Comparison of ENCODE assay signal across 8 cellular contexts in the genomic region with DNA sequence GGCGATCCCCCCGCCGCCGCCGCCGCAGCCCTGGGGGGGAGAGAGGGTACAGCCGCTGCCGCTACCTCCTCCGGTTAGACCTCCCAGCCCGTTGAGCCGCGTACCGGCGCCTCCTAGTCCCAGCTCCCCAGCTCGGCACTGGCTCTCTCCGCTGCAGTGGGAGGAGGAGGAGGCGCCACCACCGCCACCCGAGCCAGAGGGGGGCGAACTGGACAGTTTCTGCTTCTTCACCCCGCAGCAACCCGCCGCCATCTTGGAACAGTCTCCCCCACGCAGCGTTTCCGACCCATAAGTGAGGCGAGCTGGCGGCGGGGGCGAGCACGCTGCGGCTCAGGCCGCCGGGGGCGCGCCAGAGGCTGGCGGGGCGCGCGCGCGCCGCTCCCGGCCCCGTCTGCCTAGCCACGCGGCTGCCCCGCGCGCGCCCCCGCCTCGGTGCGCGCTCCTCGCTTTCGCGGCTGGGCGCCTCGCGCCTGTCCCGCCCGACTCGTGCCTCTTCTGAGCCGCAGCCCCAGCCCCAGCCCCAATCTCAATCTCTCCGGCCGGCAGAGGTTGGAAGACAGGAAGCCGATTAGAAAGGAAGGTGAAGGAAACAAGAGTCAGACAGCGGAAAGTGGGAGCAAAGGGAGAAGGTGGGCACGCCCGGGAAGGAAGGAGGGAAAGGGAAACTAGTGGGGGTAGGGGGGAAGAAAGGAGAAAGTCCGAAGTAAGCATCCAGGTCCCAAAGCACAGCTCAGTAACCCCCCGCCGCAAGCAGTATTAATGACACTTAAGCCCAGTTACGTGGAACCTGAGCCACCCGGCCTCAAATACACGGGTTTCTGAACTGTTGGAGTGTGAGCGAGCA. TPM values are rescaled to one million over a fixed set of nuclear protein-coding genes. Genes with fewer than 3 reads are reported as not detected.
DNase-seq lines count a peak whose midpoint lies in the region; ATAC-seq and TF ChIP-seq lines count a peak whose summit lies in the region.

A gene (minus strand): TSS at position 266 of the 844 bp plus-strand sequence. CDS start 14 bp downstream, at position 252.

- peak; percentile 77 for DNase-seq in CD14-positive monocyte (ENCODE audit: low spot score)
- peak; percentile 58 for DNase-seq in NCI-H748 treated with DMSO at 0.1 percent for 48 hours (lab: John Stamatoyannopoulos, UW)
- DNase-seq in activated CD4-positive, alpha-beta memory T cell treated with anti-CD3 and anti-CD28 coated beads for 36 hours: peak; percentile 84
- DNase-seq in lung (ENCODE audit: low spot score): peak; percentile 74
- peak; percentile 33 to 64 (median 60) for DNase-seq in stimulated activated CD4-positive, alpha-beta T cell treated with anti-CD3 and anti-CD28 coated beads, TNF-alpha, amount 100 ng/mL, for 1 hour (ENCODE audit: low read depth in 3 of 3, low spot score in 1 of 3)

- intact Hi-C loops in CD14-positive monocyte (cut with micrococcal nuclease): no loop called here
- intact Hi-C loops in activated CD4-positive, alpha-beta memory T cell treated with anti-CD3 and anti-CD28 coated beads for 36 hours (cut with micrococcal nuclease): loop anchor here (2.0 to 5.0 kb wide), 3 partner anchors 91 to 316 kb away; a partner anchor contains a TSS

- ATAC-seq in GM19397 (IDR thresholded peaks at IDR 0.05; ENCODE audit: unreplicated experiment): peak; percentile 84
- peak; percentile 52 for ATAC-seq in HG03558 (IDR thresholded peaks at IDR 0.05; ENCODE audit: extremely low read depth, unreplicated experiment)
- ATAC-seq in lung (ENCODE audit: insufficient read depth, low FRiP score): peak; percentile 88

- TF ChIP-seq CTCF in CD14-positive monocyte (IDR thresholded peaks at IDR 0.05): no peak
- TF ChIP-seq CTCF in lung (IDR thresholded peaks at IDR 0.05; ENCODE audit: control extremely low read depth, extremely low read depth): no peak

- CTCF ChIA-PET in activated CD4-positive, alpha-beta memory T cell treated with anti-CD3 and anti-CD28 coated beads for 36 hours (lab: Charles Lee): interaction anchor here (0.6 to 1.9 kb wide), 9 partner anchors 31 to 171 kb away, joined by 3 to 7 read pairs (median 3); no protein-coding TSS in a partner anchor

- H3K9me3 ChIP-seq in duodenal mucosa (ENCODE audit: control insufficient read depth in 1 of 2, low read length in 2 of 2): no peaks in the 10 kb centered on the region
- peaks cover 0 to 3% of the 10 kb centered on the region in 2 donors for H3K9me3 ChIP-seq in lung (ENCODE audit: control insufficient read depth in 2 of 2, insufficient read depth in 1 of 2, low read length in 1 of 2)

- no peaks in the 10 kb centered on the region for H3K36me3 Mint-ChIP-seq in CD14-positive monocyte
- no peaks in the 10 kb centered on the region for H3K36me3 Mint-ChIP-seq in activated CD4-positive, alpha-beta memory T cell treated with anti-CD3 and anti-CD28 coated beads for 36 hours

- POLR2A ChIA-PET in activated CD4-positive, alpha-beta memory T cell treated with anti-CD3 and anti-CD28 coated beads for 36 hours (lab: Charles Lee): interaction anchor here (1.0 kb wide), 1 partner anchor 93 kb away, joined by 3 read pairs; no protein-coding TSS in a partner anchor

- H3K4me3 Mint-ChIP-seq in CD14-positive monocyte: peak within 1 kb of the TSS; percentile 92 to 96
- H3K4me3 Mint-ChIP-seq in activated CD4-positive, alpha-beta memory T cell treated with anti-CD3 and anti-CD28 coated beads for 36 hours: peak within 1 kb of the TSS; percentile 93

- H3K27ac Mint-ChIP-seq in CD14-positive monocyte: peak within 1 kb of the TSS; percentile 59 to 92 (median 85)
- H3K27ac Mint-ChIP-seq in activated CD4-positive, alpha-beta memory T cell treated with anti-CD3 and anti-CD28 coated beads for 36 hours: peak within 1 kb of the TSS; percentile 95

- H3K4me1 Mint-ChIP-seq in CD14-positive monocyte: peaks cover 24% of the 10 kb centered on the region
- H3K4me1 Mint-ChIP-seq in activated CD4-positive, alpha-beta memory T cell treated with anti-CD3 and anti-CD28 coated beads for 36 hours (ENCODE audit: low read depth): peaks cover 27% of the 10 kb centered on the region

- H3K27me3 ChIP-seq in duodenal mucosa (ENCODE audit: control insufficient read depth in 1 of 2, insufficient read depth in 2 of 2, low read length in 2 of 2) (no peaks in the 10 kb centered on the region), lung (ENCODE audit: control insufficient read depth, insufficient read depth) (no peaks in the 10 kb centered on the region)

- peaks cover 0 to 9% (median 1%) of the 10 kb centered on the region in 3 donors for H3K27me3 Mint-ChIP-seq in CD14-positive monocyte (ENCODE audit: low read depth in 3 of 3)
- H3K27me3 Mint-ChIP-seq in activated CD4-positive, alpha-beta memory T cell treated with anti-CD3 and anti-CD28 coated beads for 36 hours: no peaks in the 10 kb centered on the region

- H3K4me1 ChIP-seq in duodenal mucosa (ENCODE audit: control insufficient read depth in 1 of 2, insufficient read depth in 2 of 2, low read length in 2 of 2) (no peaks in the 10 kb centered on the region), lung (ENCODE audit: control insufficient read depth in 2 of 2, insufficient read depth in 2 of 2, low read length in 2 of 2) (no peaks in the 10 kb centered on the region)

- H3K27ac ChIP-seq in duodenal mucosa (ENCODE audit: low read depth, low read length) (peak within 1 kb of the TSS; percentile 66), lung (ENCODE audit: low read depth in 1 of 2, low read length in 1 of 2) (peak within 1 kb of the TSS; percentile 83 to 94)

- peak within 1 kb of the TSS; percentile 81 to 85 for H3K4me3 ChIP-seq in duodenal mucosa (ENCODE audit: low read depth in 1 of 2, low read length in 2 of 2)
- peak within 1 kb of the TSS; percentile 76 for H3K4me3 ChIP-seq in lung

- H3K9ac ChIP-seq in duodenal mucosa (ENCODE audit: low read depth in 1 of 2, low read length in 2 of 2): peak within 1 kb of the TSS; percentile 72 to 74

- WGBS in lung, 2 donors: 1 to 28% methylated on average over 21 to 78 of the region's 78 CpGs

- H3K36me3 ChIP-seq in duodenal mucosa (ENCODE audit: control insufficient read depth in 1 of 2, insufficient read depth in 2 of 2, low read length in 2 of 2) (no peaks in the 10 kb centered on the region), lung (ENCODE audit: control insufficient read depth in 2 of 2, insufficient read depth in 2 of 2, low read length in 2 of 2) (no peaks in the 10 kb centered on the region)

- H3K9me3 Mint-ChIP-seq in CD14-positive monocyte: peaks cover 0 to 9% (median 3%) of the 10 kb centered on the region in 7 donors
- H3K9me3 Mint-ChIP-seq in activated CD4-positive, alpha-beta memory T cell treated with anti-CD3 and anti-CD28 coated beads for 36 hours: no peaks in the 10 kb centered on the region

RNA-seq across cellular contexts. Expression of the gene that starts here (rescaled TPM):
- polyA plus RNA-seq in CD14-positive monocyte (1 to 10 TPM; 2.1 to 2.9 TPM), lung (1 to 10 TPM; 3.5 TPM)
- total RNA-seq in activated CD4-positive, alpha-beta memory T cell treated with anti-CD3 and anti-CD28 coated beads for 36 hours: 1 to 10 TPM; 8.0 to 8.9 TPM
- 10 to 100 TPM in 1 of 2 donors, 1 to 10 TPM in 1; 7.8 to 14.0 TPM for total RNA-seq in lung

Comparison
In these comparisons a context has a peak if more than half of its experiments do, and no peak if none do; other contexts are left out.
1. Peak in every context shown above with its lines: DNase-seq, ATAC-seq, H3K4me3 ChIP-seq and H3K27ac ChIP-seq.